In the genomic region with DNA sequence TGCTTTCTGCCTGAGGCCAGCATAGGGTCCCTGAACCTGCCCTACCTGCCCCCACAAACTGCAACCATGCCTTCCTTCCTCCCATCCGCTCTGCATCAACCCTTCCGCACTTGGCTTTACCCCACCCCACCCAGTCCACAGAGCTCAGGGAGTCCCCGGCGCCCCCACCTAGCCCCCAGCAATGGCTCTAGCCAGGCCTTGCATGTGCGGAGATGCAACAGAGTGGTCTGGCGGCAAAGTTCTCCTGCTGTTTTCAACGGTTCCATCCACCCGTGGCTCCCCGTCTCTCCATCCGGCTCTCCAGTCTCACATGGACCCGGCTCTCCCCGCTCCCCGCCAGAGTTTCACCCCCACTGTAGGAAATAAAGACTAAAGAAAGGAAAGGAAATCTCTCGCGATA, we compare ENCODE assay signal across 12 cellular contexts. TPM values are rescaled to one million over a fixed set of nuclear protein-coding genes. Genes with fewer than 3 reads are reported as not detected.
A peak's percentile ranks its signal among the peaks of the same experiment; 100 is the strongest.
DNase-seq lines count a peak whose midpoint lies in the region; ATAC-seq, FAIRE-seq and TF ChIP-seq lines count a peak whose summit lies in the region.
"Had no signal": no experiment of that assay in that cellular context is flagged by ENCODE, and none has a peak within 500 bp of the region (broad histone marks: within the 10 kb centered on the region; RNA-seq: fewer than 3 reads in every experiment).

No MANE protein-coding gene starts in this region.

- no peak for FAIRE-seq in astrocyte (lab: Jason Lieb, UNC)

- H3K9me3 ChIP-seq in BLaER1 (no peaks in the 10 kb centered on the region), astrocyte (ENCODE audit: insufficient read depth, low read depth, low read length) (no peaks in the 10 kb centered on the region)
- H3K9me3 ChIP-seq in naive thymus-derived CD4-positive, alpha-beta T cell (ENCODE audit: control insufficient read depth in 2 of 3, low read length in 3 of 3), result no peaks in the 10 kb centered on the region
- H3K9me3 ChIP-seq: neutrophil had no signal

- H3K4me1 Mint-ChIP-seq in astrocyte (ENCODE audit: low read depth, unreplicated experiment), result peaks cover 12% of the 10 kb centered on the region
- H3K4me1 Mint-ChIP-seq in naive thymus-derived CD4-positive, alpha-beta T cell, result peaks cover 0 to 36% (median 11%) of the 10 kb centered on the region in 7 donors

- H3K4me3 Mint-ChIP-seq in astrocyte (ENCODE audit: unreplicated experiment), result peak overlapping the region; percentile 77
- peak overlapping the region; percentile 72 to 90 (median 80) for H3K4me3 Mint-ChIP-seq in naive thymus-derived CD4-positive, alpha-beta T cell

- no peaks in the 10 kb centered on the region for H3K36me3 Mint-ChIP-seq in astrocyte (ENCODE audit: low read depth, unreplicated experiment)
- peaks cover 0 to 7% (median 0%) of the 10 kb centered on the region in 5 donors for H3K36me3 Mint-ChIP-seq in naive thymus-derived CD4-positive, alpha-beta T cell
- H3K36me3 Mint-ChIP-seq: activated CD8-positive, alpha-beta memory T cell treated with anti-CD3 and anti-CD28 coated beads, Interleukin-2, amount 10 ng/mL, durations not matched to agents 7 days and 5 days had no signal

- intact Hi-C loops in naive thymus-derived CD4-positive, alpha-beta T cell (cut with micrococcal nuclease), result loop anchor here in 1 of 2 donors (5.0 kb wide), 2 partner anchors 199 to 604 kb away; no protein-coding TSS in a partner anchor

- H4K20me1 ChIP-seq in BLaER1 (peaks cover 43% of the 10 kb centered on the region), astrocyte (ENCODE audit: insufficient read depth, low read length) (no peaks in the 10 kb centered on the region)

- CTCF ChIA-PET in naive thymus-derived CD4-positive, alpha-beta T cell (lab: Charles Lee), result no interaction called here

- no peaks in the 10 kb centered on the region for H3K79me2 ChIP-seq in astrocyte (ENCODE audit: insufficient read depth, low read length)

- H3K27ac ChIP-seq in BLaER1, result peak overlapping the region; percentile 78
- H3K27ac ChIP-seq in astrocyte (ENCODE audit: low read depth, low read length), result no peak overlapping the region
- no peak overlapping the region for H3K27ac ChIP-seq in naive thymus-derived CD4-positive, alpha-beta T cell (ENCODE audit: low read depth, low read length)
- H3K27ac ChIP-seq: neutrophil had no signal

- peak overlapping the region; percentile 98 for H3K4me2 ChIP-seq in BLaER1
- peak overlapping the region; percentile 99 for H3K4me2 ChIP-seq in astrocyte (ENCODE audit: low read length)

- ATAC-seq in naive thymus-derived CD4-positive, alpha-beta T cell, result no peak
- ATAC-seq in GM21360 (IDR thresholded peaks at IDR 0.05; ENCODE audit: unreplicated experiment), result no peak
- ATAC-seq: activated CD8-positive, alpha-beta memory T cell treated with anti-CD3 and anti-CD28 coated beads, Interleukin-2, amount 10 ng/mL, durations not matched to agents 7 days and 5 days had no signal

- no peak overlapping the region for H3K27ac Mint-ChIP-seq in astrocyte (ENCODE audit: unreplicated experiment)
- H3K27ac Mint-ChIP-seq in naive thymus-derived CD4-positive, alpha-beta T cell, result peak overlapping the region in 3 of 9 donors; percentile 28 to 66 (median 50)
- H3K27ac Mint-ChIP-seq: activated CD8-positive, alpha-beta memory T cell treated with anti-CD3 and anti-CD28 coated beads, Interleukin-2, amount 10 ng/mL, durations not matched to agents 7 days and 5 days had no signal

- H3K9ac ChIP-seq in BLaER1, result peak overlapping the region; percentile 84
- H3K9ac ChIP-seq in astrocyte (ENCODE audit: low read length), result no peak overlapping the region

- no peak overlapping the region for H2AFZ ChIP-seq in astrocyte (ENCODE audit: low read depth, low read length)

- POLR2A ChIA-PET in naive thymus-derived CD4-positive, alpha-beta T cell (lab: Charles Lee), result no interaction called here

- H3K4me1 ChIP-seq in BLaER1, result peaks cover 55% of the 10 kb centered on the region
- peaks cover 3% of the 10 kb centered on the region for H3K4me1 ChIP-seq in astrocyte (ENCODE audit: insufficient read depth, low read length)
- peaks cover 0 to 10% of the 10 kb centered on the region in 2 donors for H3K4me1 ChIP-seq in naive thymus-derived CD4-positive, alpha-beta T cell (ENCODE audit: control insufficient read depth in 2 of 2, insufficient read depth in 2 of 2, low read length in 2 of 2)

- H3K4me3 ChIP-seq in BLaER1 (peak overlapping the region; percentile 86), astrocyte (ENCODE audit: insufficient read depth, low read depth, low read length) (no peak overlapping the region)
- peak overlapping the region; percentile 61 for H3K4me3 ChIP-seq in naive thymus-derived CD4-positive, alpha-beta T cell (ENCODE audit: low read length)

- peaks cover 8% of the 10 kb centered on the region for H3K27me3 ChIP-seq in BLaER1
- H3K27me3 ChIP-seq in astrocyte (ENCODE audit: insufficient read depth, low read length), result peaks cover 29% of the 10 kb centered on the region
- no peaks in the 10 kb centered on the region for H3K27me3 ChIP-seq in naive thymus-derived CD4-positive, alpha-beta T cell (ENCODE audit: control insufficient read depth in 2 of 2, insufficient read depth in 2 of 2, low read length in 2 of 2)

- no peak for TF ChIP-seq CTCF in astrocyte (IDR thresholded peaks at IDR 0.05; ENCODE audit: insufficient read depth, low read depth, low read length)

- H3K9me3 Mint-ChIP-seq in astrocyte (ENCODE audit: unreplicated experiment), result no peaks in the 10 kb centered on the region
- H3K9me3 Mint-ChIP-seq in naive thymus-derived CD4-positive, alpha-beta T cell, result no peaks in the 10 kb centered on the region

- DNase-seq in DMS79 (lab: John Stamatoyannopoulos, UW) (peak; percentile 26), astrocyte (ENCODE audit: low read depth) (no peak), germinal center (ENCODE audit: low spot score) (no peak), SW480 (ENCODE audit: low spot score) (no peak)
- DNase-seq in naive thymus-derived CD4-positive, alpha-beta T cell, result no peak
- DNase-seq in effector CD4-positive, alpha-beta T cell, result no peak
- DNase-seq: activated CD8-positive, alpha-beta memory T cell treated with anti-CD3 and anti-CD28 coated beads, Interleukin-2, amount 10 ng/mL, durations not matched to agents 7 days and 5 days; NCI-H526 treated with DMSO at 0.1 percent for 48 hours had no signal

- H3K36me3 ChIP-seq in BLaER1 (no peaks in the 10 kb centered on the region), astrocyte (ENCODE audit: insufficient read depth, low read length) (no peaks in the 10 kb centered on the region)
- no peaks in the 10 kb centered on the region for H3K36me3 ChIP-seq in naive thymus-derived CD4-positive, alpha-beta T cell (ENCODE audit: control insufficient read depth in 2 of 3, insufficient read depth in 3 of 3, low read length in 3 of 3)
- H3K36me3 ChIP-seq: neutrophil had no signal

- peaks cover 71% of the 10 kb centered on the region for H3K27me3 Mint-ChIP-seq in astrocyte (ENCODE audit: low read depth, unreplicated experiment)
- H3K27me3 Mint-ChIP-seq in naive thymus-derived CD4-positive, alpha-beta T cell, result peaks cover 17 to 54% (median 30%) of the 10 kb centered on the region in 5 donors

RNA-seq across cellular contexts. Expression of gene LRFN2, which starts 0.8 kb away (rescaled TPM):
- total RNA-seq in astrocyte, result 0.32 and 0.94 TPM in 2 replicates
- total RNA-seq in naive thymus-derived CD4-positive, alpha-beta T cell, result 1 to 10 TPM in 1 of 5 experiments, under 1 TPM in 2, not detected in 2; 0.19 to 4.6 (median 0.96) TPM
- under 1 TPM; 0.13 to 0.43 TPM for polyA plus RNA-seq in naive thymus-derived CD4-positive, alpha-beta T cell
- total RNA-seq: activated CD8-positive, alpha-beta memory T cell treated with anti-CD3 and anti-CD28 coated beads, Interleukin-2, amount 10 ng/mL, durations not matched to agents 7 days and 5 days; epithelial cell of proximal tubule had no signal
